29 cellular contexts compared by ENCODE assay signal in genomic region chr4:71216316-71216959, GRCh38.
"Had no signal": no experiment of that assay in that cellular context is flagged by ENCODE, and none has a peak within 500 bp of the region (broad histone marks: within the 10 kb centered on the region; RNA-seq: fewer than 3 reads in every experiment).

No MANE protein-coding gene starts in this region.

- H3K4me3 ChIP-seq: pancreas, prostate gland, skin epidermis, smooth muscle cell, spleen, thoracic aorta, thyroid gland, tibial nerve, upper lobe of left lung, vagina had no signal

- H3K27ac ChIP-seq: neutrophil, prostate gland, skin epidermis, spleen, thoracic aorta, thyroid gland, tibial nerve, upper lobe of left lung, vagina had no signal

- H3K36me3 ChIP-seq: neutrophil, pancreas, prostate gland, spleen, thoracic aorta, thyroid gland, tibial nerve, upper lobe of left lung, vagina had no signal

- H3K4me1 ChIP-seq: pancreas, vagina had no signal

- H3K4me2 ChIP-seq: smooth muscle cell had no signal

- DNase-seq: naive B cell; naive thymus-derived CD8-positive, alpha-beta T cell; nephron progenitor cell; nucleus accumbens; pancreas; right cardiac atrium; spleen; stimulated activated CD4-positive, alpha-beta T cell treated with anti-CD3 and anti-CD28 coated beads, Interleukin-12 subunit alpha, Interleukin-12 subunit beta, amount 100 ng/mL, for 4 hours; stimulated activated CD4-positive, alpha-beta T cell treated with anti-CD3 and anti-CD28 coated beads, Interleukin-1b, Interleukin-23, amount 100 ng/mL, for 48 hours; stimulated activated CD4-positive, alpha-beta T cell treated with anti-CD3 and anti-CD28 coated beads, Interleukin-4, amount 100 ng/mL, for 1 hour; stimulated activated CD4-positive, alpha-beta T cell treated with anti-CD3 and anti-CD28 coated beads, Interleukin-4, amount 100 ng/mL, for 4 hours; stimulated activated CD8-positive, alpha-beta memory T cell treated with anti-CD3 and anti-CD28 coated beads, Interleukin-4, amount 100 ng/mL, for 48 hours; stimulated activated naive CD4-positive, alpha-beta T cell; stimulated activated naive CD8-positive, alpha-beta T cell treated with anti-CD3 and anti-CD28 coated beads, Interleukin-15, amount 100 ng/mL, for 72 hours; stimulated activated naive CD8-positive, alpha-beta T cell treated with anti-CD3 and anti-CD28 coated beads, Interleukin-15, Interleukin-2, amounts not matched to agents 100 U/mL and 50 U/mL, for 24 hours; thyroid gland; trophoblast cell; upper lobe of left lung had no signal

- H3K27me3 ChIP-seq: neutrophil, pancreas, spleen, thyroid gland, tibial nerve, upper lobe of left lung, vagina had no signal

- H3K9me3 ChIP-seq: neutrophil, pancreas, prostate gland, thoracic aorta, thyroid gland, upper lobe of left lung, vagina had no signal

- FAIRE-seq: pancreas, urothelium cell line had no signal

- ATAC-seq: naive thymus-derived CD8-positive, alpha-beta T cell; natural killer cell treated with Interleukin-12 subunit alpha and Interleukin-12 subunit beta and Interleukin-15 and Interleukin-18, amount 100 ng/mL, for 72 hours; right cardiac atrium; sciatic nerve; stimulated activated memory B cell treated with anti-CD40 and anti-IgM and Interleukin-4, amounts not matched to agents 10 μg/mL and 1 μg/mL and 100 μg/mL, for 72 hours; stimulated activated naive CD8-positive, alpha-beta T cell treated with anti-CD3 and anti-CD28 coated beads, Interleukin-15, amount 100 ng/mL, for 72 hours; stimulated activated naive CD8-positive, alpha-beta T cell treated with anti-CD3 and anti-CD28 coated beads, Interleukin-15, Interleukin-2, amounts not matched to agents 100 U/mL and 50 U/mL, for 24 hours had no signal
